ENCODE assay signal across 9 cellular contexts in genomic region chr7:146084086-146084485, GRCh38. TPM values are rescaled to one million over a fixed set of nuclear protein-coding genes. Genes with fewer than 3 reads are reported as not detected.
"Had no signal": no experiment of that assay in that cellular context is flagged by ENCODE, and none has a peak within 500 bp of the region (broad histone marks: within the 10 kb centered on the region; RNA-seq: fewer than 3 reads in every experiment).

No MANE protein-coding gene starts in this region.

- FAIRE-seq: G401.6, GM12878, GM12891, GM12892, GM18507, GM19239 had no signal

- DNase-seq: GDM1, GF-D8 had no signal

- H3K4me3 ChIP-seq: GM12878 had no signal

- ATAC-seq: GM12878 had no signal

RNA-seq across cellular contexts. Expression of gene CNTNAP2, which starts 32.5 kb away (rescaled TPM):
- total RNA-seq: G401 had no signal
